In the genomic region with DNA sequence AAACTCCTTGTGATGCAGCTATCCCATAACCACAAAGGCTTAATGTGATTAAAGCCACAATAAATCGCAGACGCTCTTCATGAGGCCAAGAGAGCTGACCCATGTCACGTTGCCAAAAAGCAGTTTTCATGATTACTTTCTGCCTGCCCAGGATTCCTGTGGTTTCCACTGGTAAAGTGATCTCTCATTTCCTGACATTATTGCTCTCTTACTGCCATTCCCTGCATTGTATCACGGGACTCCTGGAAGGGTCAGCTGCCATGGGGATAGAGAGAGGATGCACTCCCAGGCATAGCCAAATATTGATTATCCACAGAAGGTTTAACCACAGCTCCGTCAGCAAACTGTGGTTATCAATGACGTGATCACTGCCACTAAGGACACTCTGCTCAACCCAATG, we compare ENCODE assay signal across 13 cellular contexts.
DNase-seq lines count a peak whose midpoint lies in the region; ATAC-seq and TF ChIP-seq lines count a peak whose summit lies in the region.
"Had no signal": no experiment of that assay in that cellular context is flagged by ENCODE, and none has a peak within 500 bp of the region (broad histone marks: within the 10 kb centered on the region; RNA-seq: fewer than 3 reads in every experiment).

No MANE protein-coding gene starts in this region.

- peak; percentile 87 for DNase-seq in AG20443 (ENCODE audit: low spot score)
- DNase-seq in NCI-H2029 (lab: John Stamatoyannopoulos, UW): peak; percentile 4
- DNase-seq in MCF 10A (ENCODE audit: unreplicated experiment): peak; percentile 76
- DNase-seq in activated gamma-delta T cell (lab: John Stamatoyannopoulos, UW): no peak
- no peak for DNase-seq in stimulated activated CD4-positive, alpha-beta T cell treated with anti-CD3 and anti-CD28 coated beads, Interleukin-4, amount 100 ng/mL, for 4 hours
- DNase-seq: activated B cell treated with CpG ODN at 0.5 μM for 24 hours; activated T-cell treated with anti-CD3 and anti-CD28 coated beads, Interleukin-2, amount 50 U/mL, for 48 hours; CD4-positive, alpha-beta T cell; OCI-M1 had no signal

- 49% methylated on average over 6 of the region's 6 CpGs for WGBS in liver

- no peak overlapping the region for H3K4me3 ChIP-seq in liver (ENCODE audit: low read depth in 1 of 3, low read length in 3 of 3)

- intact Hi-C loops in MCF 10A (cut with micrococcal nuclease): no loop called here

- H3K9me3 Mint-ChIP-seq in MCF 10A (ENCODE audit: unreplicated experiment): no peaks in the 10 kb centered on the region
- H3K9me3 Mint-ChIP-seq: activated B cell treated with CpG ODN at 0.5 μM for 24 hours; CD4-positive, alpha-beta T cell had no signal

- no peak for ATAC-seq in HG02642 (IDR thresholded peaks at IDR 0.05; ENCODE audit: poor library complexity, unreplicated experiment)
- ATAC-seq in GM21390 (IDR thresholded peaks at IDR 0.05; ENCODE audit: unreplicated experiment): no peak

- H3K27ac Mint-ChIP-seq in MCF 10A (ENCODE audit: low read depth, unreplicated experiment): peak overlapping the region; percentile 24
- H3K27ac Mint-ChIP-seq: activated B cell treated with CpG ODN at 0.5 μM for 24 hours; CD4-positive, alpha-beta T cell had no signal

- H3K36me3 ChIP-seq in liver (ENCODE audit: control insufficient read depth in 4 of 4, insufficient read depth in 3 of 4, low read depth in 1 of 4, low read length in 3 of 4): no peaks in the 10 kb centered on the region

- H3K4me3 Mint-ChIP-seq in MCF 10A (ENCODE audit: unreplicated experiment): no peak overlapping the region
- H3K4me3 Mint-ChIP-seq: activated B cell treated with CpG ODN at 0.5 μM for 24 hours; CD4-positive, alpha-beta T cell; nephron had no signal

- no peak for TF ChIP-seq RAD21 in liver (IDR thresholded peaks at IDR 0.05)

- POLR2A ChIA-PET in MCF 10A (lab: Yijun Ruan, JAX): interaction anchor here (0.6 to 2.3 kb wide), 6 partner anchors 9 to 375 kb away, joined by 3 to 14 read pairs (median 3); no protein-coding TSS in a partner anchor

- no peaks in the 10 kb centered on the region for H3K27me3 ChIP-seq in liver (ENCODE audit: control insufficient read depth in 4 of 4, insufficient read depth in 4 of 4, low read length in 3 of 4)

- no TSS peak for BruUV-seq in MCF 10A (replicated peaks; lab: Mats Ljungman, UMichigan)

- no peak overlapping the region for H3K9ac ChIP-seq in liver (ENCODE audit: low read depth in 1 of 2, low read length in 2 of 2)

- H3K4me1 ChIP-seq in liver (ENCODE audit: control insufficient read depth in 4 of 4, insufficient read depth in 4 of 4, low read length in 3 of 4): peaks cover 0 to 4% (median 0%) of the 10 kb centered on the region in 4 donors

- no peaks in the 10 kb centered on the region for H3K36me3 Mint-ChIP-seq in MCF 10A (ENCODE audit: insufficient read depth, unreplicated experiment)

- H3K27ac ChIP-seq in liver (ENCODE audit: low read depth in 1 of 2, low read length in 2 of 2): no peak overlapping the region

- TF ChIP-seq CTCF in MCF 10A (IDR thresholded peaks at IDR 0.05; ENCODE audit: unreplicated experiment) (no peak), liver (IDR thresholded peaks at IDR 0.05; ENCODE audit: low read depth, low read length, missing input control) (no peak)

- CTCF ChIA-PET in MCF 10A (lab: Yijun Ruan, JAX): interaction anchor here (0.5 to 11.7 kb wide), 5 partner anchors 21 to 190 kb away, joined by 3 to 277 read pairs (median 5); no protein-coding TSS in a partner anchor

- H3K4me1 Mint-ChIP-seq in MCF 10A (ENCODE audit: insufficient read depth, unreplicated experiment): peaks cover 16% of the 10 kb centered on the region
- H3K4me1 Mint-ChIP-seq: activated B cell treated with CpG ODN at 0.5 μM for 24 hours had no signal

- no peaks in the 10 kb centered on the region for H3K27me3 Mint-ChIP-seq in MCF 10A (ENCODE audit: insufficient read depth, unreplicated experiment)
- H3K27me3 Mint-ChIP-seq: CD4-positive, alpha-beta T cell had no signal

- H3K9me3 ChIP-seq in liver (ENCODE audit: control insufficient read depth in 4 of 4, low read length in 3 of 4): no peaks in the 10 kb centered on the region

TF ChIP-seq in liver, 16 proteins besides CTCF, POLR2A, EP300 and RAD21:
- TF ChIP-seq NR2F2 (IDR thresholded peaks at IDR 0.05): peak; percentile 12
- no peak for TF ChIP-seq RXRA (IDR thresholded peaks at IDR 0.05)

Comparison
In these comparisons a context has a peak if more than half of its experiments do, and no peak if none do; other contexts are left out.
1. DNase-seq: peak in AG20443 (single experiment), NCI-H2029 (single experiment) and MCF 10A (single experiment); none in activated gamma-delta T cell (single experiment) and stimulated activated CD4-positive, alpha-beta T cell treated with anti-CD3 and anti-CD28 coated beads, Interleukin-4, amount 100 ng/mL, for 4 hours (0 of 2).